In genomic region chr17:83189673-83190385, GRCh38 we compare ENCODE assay signal across 9 cellular contexts.
DNase-seq lines count a peak whose midpoint lies in the region; ATAC-seq and TF ChIP-seq lines count a peak whose summit lies in the region.
"Had no signal": no experiment of that assay in that cellular context is flagged by ENCODE, and none has a peak within 500 bp of the region (broad histone marks: within the 10 kb centered on the region; RNA-seq: fewer than 3 reads in every experiment).

No MANE protein-coding gene starts in this region.

- POLR2A ChIA-PET in activated CD4-positive, alpha-beta T cell treated with anti-CD3 and anti-CD28 coated beads for 36 hours (lab: Charles Lee), result no interaction called here
- POLR2A ChIA-PET in RWPE1 (lab: Yijun Ruan, JAX; ENCODE audit: low non-redundant PET), result no interaction called here

- ATAC-seq in activated CD4-positive, alpha-beta T cell treated with anti-CD3 and anti-CD28 coated beads for 36 hours, result no peak

- H3K36me3 ChIP-seq in colonic mucosa (no peaks in the 10 kb centered on the region), testis (ENCODE audit: low read depth, missing control alignments) (no peaks in the 10 kb centered on the region)

- 62 to 67% methylated on average over 22 of the region's 22 CpGs for WGBS in lower leg skin, 2 donors
- WGBS in testis, 2 donors, result 57 to 58% methylated on average over 22 of the region's 22 CpGs

- peak; percentile 3 for DNase-seq in activated CD4-positive, alpha-beta T cell treated with anti-CD3 and anti-CD28 coated beads for 36 hours
- DNase-seq in activated CD4-positive, alpha-beta T cell treated with anti-CD3 and anti-CD28 coated beads, Interleukin-2, amount 50 U/mL, for 1 hour, result no peak
- DNase-seq in colonic mucosa (peak; percentile 29), lower leg skin (ENCODE audit: low spot score in 2 of 2) (peak; percentile 35 to 88), testis (peak; percentile 56), GM19240 (ENCODE audit: insufficient read length, low spot score) (no peak), RWPE1 (ENCODE audit: low spot score) (no peak)
- no peak for DNase-seq in activated naive CD8-positive, alpha-beta T cell treated with anti-CD3 and anti-CD28 coated beads for 36 hours
- DNase-seq: stimulated activated CD4-positive, alpha-beta T cell treated with anti-CD3 and anti-CD28 coated beads, Interleukin-4, amount 100 ng/mL, for 4 hours had no signal

- CTCF ChIA-PET in activated CD4-positive, alpha-beta T cell treated with anti-CD3 and anti-CD28 coated beads for 36 hours (lab: Charles Lee), result interaction anchor here (0.5 to 0.8 kb wide), 3 partner anchors 33 to 459 kb away, joined by 3 read pairs; no protein-coding TSS in a partner anchor
- CTCF ChIA-PET in RWPE1 (lab: Yijun Ruan, JAX), result no interaction called here

- H3K4me3 ChIP-seq in colonic mucosa, result no peak overlapping the region
- no peak overlapping the region for H3K4me3 ChIP-seq in lower leg skin (ENCODE audit: low read depth, poor library complexity, severe bottlenecking)
- H3K4me3 ChIP-seq in testis, result no peak overlapping the region

- TF ChIP-seq CTCF in colonic mucosa (IDR thresholded peaks at IDR 0.05) (no peak), lower leg skin (IDR thresholded peaks at IDR 0.05) (no peak), testis (IDR thresholded peaks at IDR 0.05) (no peak), RWPE1 (conservative IDR thresholded peaks at IDR 0.05; ENCODE audit: low read depth) (no peak)

- peaks cover 11% of the 10 kb centered on the region for H3K4me1 Mint-ChIP-seq in activated CD4-positive, alpha-beta T cell treated with anti-CD3 and anti-CD28 coated beads for 36 hours
- peaks cover 9% of the 10 kb centered on the region for H3K4me1 Mint-ChIP-seq in activated naive CD8-positive, alpha-beta T cell treated with anti-CD3 and anti-CD28 coated beads for 36 hours

- TF ChIP-seq POLR2A in lower leg skin (IDR thresholded peaks at IDR 0.05) (no peak), testis (IDR thresholded peaks at IDR 0.05) (no peak)

- no peak overlapping the region for H3K4me3 Mint-ChIP-seq in activated CD4-positive, alpha-beta T cell treated with anti-CD3 and anti-CD28 coated beads for 36 hours
- H3K4me3 Mint-ChIP-seq in activated naive CD8-positive, alpha-beta T cell treated with anti-CD3 and anti-CD28 coated beads for 36 hours, result no peak overlapping the region

- H3K9me3 ChIP-seq in colonic mucosa, result no peaks in the 10 kb centered on the region
- H3K9me3 ChIP-seq in testis, result no peaks in the 10 kb centered on the region

- H3K27ac ChIP-seq in colonic mucosa, result no peak overlapping the region
- peak overlapping the region in 1 of 2 donors; percentile 58 for H3K27ac ChIP-seq in testis
- no peak overlapping the region for H3K27ac ChIP-seq in RWPE1

- H3K9me3 Mint-ChIP-seq in activated CD4-positive, alpha-beta T cell treated with anti-CD3 and anti-CD28 coated beads for 36 hours (ENCODE audit: low read depth), result no peaks in the 10 kb centered on the region
- peaks cover 3% of the 10 kb centered on the region for H3K9me3 Mint-ChIP-seq in activated naive CD8-positive, alpha-beta T cell treated with anti-CD3 and anti-CD28 coated beads for 36 hours

- no peak overlapping the region for H3K27ac Mint-ChIP-seq in activated CD4-positive, alpha-beta T cell treated with anti-CD3 and anti-CD28 coated beads for 36 hours
- no peak overlapping the region for H3K27ac Mint-ChIP-seq in activated naive CD8-positive, alpha-beta T cell treated with anti-CD3 and anti-CD28 coated beads for 36 hours

- H3K4me1 ChIP-seq in colonic mucosa (no peaks in the 10 kb centered on the region), testis (peaks cover 10% of the 10 kb centered on the region)

- no peaks in the 10 kb centered on the region for H3K36me3 Mint-ChIP-seq in activated CD4-positive, alpha-beta T cell treated with anti-CD3 and anti-CD28 coated beads for 36 hours (ENCODE audit: low read depth)
- no peaks in the 10 kb centered on the region for H3K36me3 Mint-ChIP-seq in activated naive CD8-positive, alpha-beta T cell treated with anti-CD3 and anti-CD28 coated beads for 36 hours

- H3K9ac ChIP-seq in colonic mucosa (ENCODE audit: low read depth in 2 of 2, low read length in 2 of 2), result no peak overlapping the region

- intact Hi-C loops in activated CD4-positive, alpha-beta T cell treated with anti-CD3 and anti-CD28 coated beads for 36 hours (cut with DNase I, micrococcal nuclease), result no loop called here
- intact Hi-C loops in colonic mucosa (cut with DNase I), result no loop called here
- intact Hi-C loops in lower leg skin (cut with DNase I; ENCODE audit: low total_unique reads), result no loop called here
- intact Hi-C loops in testis (cut with DNase I; ENCODE audit: low total_unique reads), result no loop called here

- H3K27me3 Mint-ChIP-seq in activated CD4-positive, alpha-beta T cell treated with anti-CD3 and anti-CD28 coated beads for 36 hours, result no peaks in the 10 kb centered on the region
- H3K27me3 Mint-ChIP-seq in activated naive CD8-positive, alpha-beta T cell treated with anti-CD3 and anti-CD28 coated beads for 36 hours, result no peaks in the 10 kb centered on the region

- H3K27me3 ChIP-seq in colonic mucosa, result no peaks in the 10 kb centered on the region
- no peaks in the 10 kb centered on the region for H3K27me3 ChIP-seq in testis

Comparison
In these comparisons a context has a peak if more than half of its experiments do, and no peak if none do; other contexts are left out.
1. DNase-seq: peak in activated CD4-positive, alpha-beta T cell treated with anti-CD3 and anti-CD28 coated beads for 36 hours (single experiment), colonic mucosa (single experiment), lower leg skin (2 of 2) and testis (single experiment); none in activated CD4-positive, alpha-beta T cell treated with anti-CD3 and anti-CD28 coated beads, Interleukin-2, amount 50 U/mL, for 1 hour (single experiment), activated naive CD8-positive, alpha-beta T cell treated with anti-CD3 and anti-CD28 coated beads for 36 hours (single experiment), GM19240 (single experiment) and RWPE1 (single experiment).